16 cellular contexts compared by ENCODE assay signal in genomic region chrY:6909157-6909556, GRCh38. TPM values are rescaled to one million over a fixed set of nuclear protein-coding genes. Genes with fewer than 3 reads are reported as not detected.
A peak's percentile ranks its signal among the peaks of the same experiment; 100 is the strongest.
DNase-seq lines count a peak whose midpoint lies in the region; ATAC-seq lines count a peak whose summit lies in the region.
"Had no signal": no experiment of that assay in that cellular context is flagged by ENCODE, and none has a peak within 500 bp of the region (broad histone marks: within the 10 kb centered on the region; RNA-seq: fewer than 3 reads in every experiment).

No MANE protein-coding gene starts in this region.

- H3K36me3 Mint-ChIP-seq in activated naive CD8-positive, alpha-beta T cell treated with anti-CD3 and anti-CD28 coated beads for 36 hours: no peaks in the 10 kb centered on the region
- H3K36me3 Mint-ChIP-seq in stimulated activated effector memory CD8-positive, alpha-beta T cell treated with anti-CD3 and anti-CD28 coated beads, Interleukin-12 subunit alpha, Interleukin-12 subunit beta, amount 100 ng/mL, for 72 hours: no peaks in the 10 kb centered on the region
- no peaks in the 10 kb centered on the region for H3K36me3 Mint-ChIP-seq in T-cell
- H3K36me3 Mint-ChIP-seq: activated CD4-positive, alpha-beta memory T cell treated with anti-CD3 and anti-CD28 coated beads for 36 hours; naive B cell had no signal

- CTCF ChIA-PET in T-cell (lab: Charles Lee): no interaction called here

- no peaks in the 10 kb centered on the region for H3K9me3 Mint-ChIP-seq in activated naive CD8-positive, alpha-beta T cell treated with anti-CD3 and anti-CD28 coated beads for 36 hours
- no peaks in the 10 kb centered on the region for H3K9me3 Mint-ChIP-seq in stimulated activated effector memory CD8-positive, alpha-beta T cell treated with anti-CD3 and anti-CD28 coated beads, Interleukin-12 subunit alpha, Interleukin-12 subunit beta, amount 100 ng/mL, for 72 hours
- no peaks in the 10 kb centered on the region for H3K9me3 Mint-ChIP-seq in T-cell
- H3K9me3 Mint-ChIP-seq: activated CD4-positive, alpha-beta memory T cell treated with anti-CD3 and anti-CD28 coated beads for 36 hours; naive B cell had no signal

- H3K27ac Mint-ChIP-seq in activated naive CD8-positive, alpha-beta T cell treated with anti-CD3 and anti-CD28 coated beads for 36 hours: no peak overlapping the region
- H3K27ac Mint-ChIP-seq in stimulated activated effector memory CD8-positive, alpha-beta T cell treated with anti-CD3 and anti-CD28 coated beads, Interleukin-12 subunit alpha, Interleukin-12 subunit beta, amount 100 ng/mL, for 72 hours: no peak overlapping the region
- no peak overlapping the region for H3K27ac Mint-ChIP-seq in T-cell
- H3K27ac Mint-ChIP-seq: activated CD4-positive, alpha-beta memory T cell treated with anti-CD3 and anti-CD28 coated beads for 36 hours; naive B cell had no signal

- H3K4me1 Mint-ChIP-seq in activated naive CD8-positive, alpha-beta T cell treated with anti-CD3 and anti-CD28 coated beads for 36 hours: peaks cover 10% of the 10 kb centered on the region
- no peaks in the 10 kb centered on the region for H3K4me1 Mint-ChIP-seq in stimulated activated effector memory CD8-positive, alpha-beta T cell treated with anti-CD3 and anti-CD28 coated beads, Interleukin-12 subunit alpha, Interleukin-12 subunit beta, amount 100 ng/mL, for 72 hours
- peaks cover 0 to 11% (median 0%) of the 10 kb centered on the region in 3 donors for H3K4me1 Mint-ChIP-seq in T-cell
- H3K4me1 Mint-ChIP-seq: naive B cell had no signal

- no peak for ATAC-seq in stimulated activated effector memory CD8-positive, alpha-beta T cell treated with anti-CD3 and anti-CD28 coated beads, Interleukin-12 subunit alpha, Interleukin-12 subunit beta, amount 100 ng/mL, for 72 hours
- ATAC-seq in HG03280 (IDR thresholded peaks at IDR 0.05; ENCODE audit: unreplicated experiment): no peak
- ATAC-seq in T-cell (replicated peaks in 1 of 4): no peak
- ATAC-seq: left lung had no signal

- peak overlapping the region; percentile 37 for H3K4me3 Mint-ChIP-seq in activated naive CD8-positive, alpha-beta T cell treated with anti-CD3 and anti-CD28 coated beads for 36 hours
- peak overlapping the region; percentile 46 for H3K4me3 Mint-ChIP-seq in stimulated activated effector memory CD8-positive, alpha-beta T cell treated with anti-CD3 and anti-CD28 coated beads, Interleukin-12 subunit alpha, Interleukin-12 subunit beta, amount 100 ng/mL, for 72 hours
- H3K4me3 Mint-ChIP-seq in T-cell: peak overlapping the region in 1 of 3 donors; percentile 17
- H3K4me3 Mint-ChIP-seq: activated CD4-positive, alpha-beta memory T cell treated with anti-CD3 and anti-CD28 coated beads for 36 hours; naive B cell had no signal

- POLR2A ChIA-PET in T-cell (lab: Charles Lee): no interaction called here

- peaks cover 47% of the 10 kb centered on the region for H3K27me3 Mint-ChIP-seq in activated naive CD8-positive, alpha-beta T cell treated with anti-CD3 and anti-CD28 coated beads for 36 hours
- H3K27me3 Mint-ChIP-seq in T-cell: peaks cover 0 to 36% of the 10 kb centered on the region in 2 donors

- DNase-seq in NCI-H460 (ENCODE audit: extremely low read depth, low read depth) (peak; percentile 33), left kidney (ENCODE audit: low read depth, low spot score) (peak; percentile 92), NCI-H2196 treated with DMSO at 0.1 percent for 48 hours (lab: John Stamatoyannopoulos, UW; ENCODE audit: unreplicated experiment) (no peak), T-cell (no peak)
- DNase-seq in activated naive CD8-positive, alpha-beta T cell treated with anti-CD3 and anti-CD28 coated beads for 36 hours: peak; percentile 6
- peak in 1 of 2 donors; percentile 49 for DNase-seq in stimulated activated effector memory CD8-positive, alpha-beta T cell treated with anti-CD3 and anti-CD28 coated beads, Interleukin-12 subunit alpha, Interleukin-12 subunit beta, amount 100 ng/mL, for 72 hours (ENCODE audit: low spot score in 2 of 2)
- DNase-seq: activated CD4-positive, alpha-beta memory T cell treated with anti-CD3 and anti-CD28 coated beads for 36 hours; BE2C; dermis blood vessel endothelial cell; left lung; naive B cell; NCI-H146; posterior cingulate gyrus; SJCRH30 had no signal

RNA-seq across cellular contexts. Expression of gene TBL1Y, which starts 1.3 kb away (rescaled TPM):
- 1.8 and 1.9 TPM in 2 replicates for total RNA-seq in NCI-H460 (2014; rRNA removed; shearing (Covaris generic))
- polyA plus RNA-seq in NCI-H460 (2014; cell fraction: nucleus; rRNA removed): 0.56 and 1.4 TPM in 2 replicates
- total RNA-seq in activated naive CD8-positive, alpha-beta T cell treated with anti-CD3 and anti-CD28 coated beads for 36 hours: not detected
- not detected for total RNA-seq in T-cell
- total RNA-seq: activated CD4-positive, alpha-beta memory T cell treated with anti-CD3 and anti-CD28 coated beads for 36 hours; dermis blood vessel endothelial cell; LHCN-M2; SJCRH30 had no signal

RNA-seq across cellular contexts. Expression of gene AMELY, which starts 2.4 kb away (rescaled TPM):
- total RNA-seq in NCI-H460 (2014; rRNA removed; shearing (Covaris generic)): not detected in 2 replicates
- not detected in 2 replicates for polyA plus RNA-seq in NCI-H460 (2014; cell fraction: nucleus; rRNA removed)
- total RNA-seq in activated naive CD8-positive, alpha-beta T cell treated with anti-CD3 and anti-CD28 coated beads for 36 hours: not detected
- not detected for total RNA-seq in T-cell
- total RNA-seq: activated CD4-positive, alpha-beta memory T cell treated with anti-CD3 and anti-CD28 coated beads for 36 hours; dermis blood vessel endothelial cell; left lung; LHCN-M2; SJCRH30 had no signal

Comparison
In these comparisons a context has a peak if more than half of its experiments do, and no peak if none do; other contexts are left out.
1. DNase-seq: peak in NCI-H460 (single experiment), activated naive CD8-positive, alpha-beta T cell treated with anti-CD3 and anti-CD28 coated beads for 36 hours (single experiment) and left kidney (single experiment); none in NCI-H2196 treated with DMSO at 0.1 percent for 48 hours (single experiment) and T-cell (0 of 34).